In the genomic region with DNA sequence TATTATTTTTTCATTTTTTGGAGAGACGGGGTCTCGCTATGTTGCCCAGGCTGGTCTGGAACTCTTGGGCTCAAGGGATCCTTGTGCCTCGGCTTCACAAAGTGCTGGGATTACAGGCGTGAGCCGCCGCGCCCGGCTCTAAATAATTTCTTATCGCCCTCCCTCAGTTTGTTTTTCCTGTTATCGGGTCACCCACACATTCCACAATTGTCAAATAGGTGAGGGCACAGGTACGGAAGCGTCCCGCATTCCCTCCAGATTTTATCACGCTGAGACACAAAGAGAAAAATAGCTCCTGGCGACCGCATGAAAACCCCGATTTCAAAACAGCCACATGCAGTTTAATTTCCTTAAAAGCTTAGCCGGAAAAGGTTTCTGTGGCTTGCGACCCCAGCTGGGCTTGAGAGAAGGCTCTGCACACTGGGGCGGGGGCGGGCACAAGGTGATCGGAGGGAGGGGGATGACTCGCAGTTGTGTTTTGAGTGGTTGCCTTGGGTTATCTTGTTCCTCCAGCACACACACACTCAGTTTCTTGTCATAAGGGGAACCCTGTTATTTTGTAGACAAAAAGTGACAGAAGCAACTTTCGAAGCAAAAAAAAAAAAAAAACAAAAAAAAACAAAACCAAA, we compare ENCODE assay signal across 8 cellular contexts. TPM values are rescaled to one million over a fixed set of nuclear protein-coding genes. Genes with fewer than 3 reads are reported as not detected.
DNase-seq lines count a peak whose midpoint lies in the region; ATAC-seq, FAIRE-seq and TF ChIP-seq lines count a peak whose summit lies in the region.

No MANE protein-coding gene starts in this region.

- TF ChIP-seq CTCF in PC-9 (conservative IDR thresholded peaks at IDR 0.05) (no peak), gastrocnemius medialis (IDR thresholded peaks at IDR 0.05 in 4 of 5, conservative IDR thresholded peaks at IDR 0.05 in 1 of 5) (no peak)

- H3K36me3 ChIP-seq in PC-9 (ENCODE audit: low read depth) (no peaks in the 10 kb centered on the region), gastrocnemius medialis (no peaks in the 10 kb centered on the region)

- POLR2A ChIA-PET in PC-9 (lab: Charles Lee; ENCODE audit: unreplicated experiment): interaction anchor here (0.8 kb wide), 1 partner anchor 207 kb away, joined by 21 read pairs; no protein-coding TSS in a partner anchor

- intact Hi-C loops in PC-9 (cut with micrococcal nuclease; ENCODE audit: unreplicated experiment): loop anchor here (2.0 kb wide), 2 partner anchors 30 to 64 kb away; no protein-coding TSS in a partner anchor
- intact Hi-C loops in left cardiac atrium (cut with DNase I): no loop called here
- intact Hi-C loops in gastrocnemius medialis (cut with DNase I; ENCODE audit: low total_unique reads): loop anchor here (5.0 kb wide), 1 partner anchor 180 kb away; no protein-coding TSS in a partner anchor

- H3K4me2 ChIP-seq in PC-9: peak overlapping the region; percentile 93

- no peaks in the 10 kb centered on the region for H3K9me3 ChIP-seq in PC-9 (ENCODE audit: insufficient read depth, low read depth)
- H3K9me3 ChIP-seq in gastrocnemius medialis: no peaks in the 10 kb centered on the region

- in situ Hi-C loops in gastrocnemius medialis (cut with MboI; ENCODE audit: low sequenced_read_pairs in 4 of 4): no loop called here

- no peaks in the 10 kb centered on the region for H4K20me1 ChIP-seq in PC-9 (ENCODE audit: insufficient read depth)

- H2AFZ ChIP-seq in PC-9: peak overlapping the region; percentile 85

- no peaks in the 10 kb centered on the region for H3K79me2 ChIP-seq in PC-9 (ENCODE audit: low read depth)

- H3K27me3 ChIP-seq in PC-9 (ENCODE audit: insufficient read depth, low read depth) (no peaks in the 10 kb centered on the region), gastrocnemius medialis (peaks cover 20 to 25% (median 20%) of the 10 kb centered on the region in 3 donors)

- peak; percentile 66 to 94 for DNase-seq in PC-9
- peak; percentile 75 for DNase-seq in activated T-helper 9 cell treated with anti-CD3 and anti-CD28 coated beads, Interleukin-2, amount 50 U/mL, for 16 hours (ENCODE audit: low read depth)
- peak; percentile 49 for DNase-seq in left cardiac atrium
- DNase-seq in gastrocnemius medialis: peak; percentile 14 to 18
- DNase-seq in kidney glomerular epithelial cell (lab: John Stamatoyannopoulos, UW): no peak
- no peak for DNase-seq in H54 (ENCODE audit: insufficient read length, low spot score)

- H3K4me1 ChIP-seq in PC-9 (replicated peaks; ENCODE audit: insufficient read depth): peaks cover 11% of the 10 kb centered on the region; the same call in 1 of the 2 replicates
- H3K4me1 ChIP-seq in gastrocnemius medialis: peaks cover 0 to 8% of the 10 kb centered on the region in 2 donors

- FAIRE-seq in H54 (lab: Jason Lieb, UNC): no peak

- H3K9me2 ChIP-seq in PC-9 (ENCODE audit: insufficient read depth): no peaks in the 10 kb centered on the region

- peak; percentile 19 for ATAC-seq in GM18858 (IDR thresholded peaks at IDR 0.05; ENCODE audit: unreplicated experiment)
- ATAC-seq in HG02981 (IDR thresholded peaks at IDR 0.05; ENCODE audit: unreplicated experiment): peak; percentile 32
- peak; percentile 51 to 69 for ATAC-seq in left cardiac atrium
- no peak for ATAC-seq in gastrocnemius medialis

- CTCF ChIA-PET in PC-9 (lab: Charles Lee): interaction anchor here (0.7 to 0.8 kb wide), 2 partner anchors 12 to 625 kb away, joined by 3 to 10 read pairs; no protein-coding TSS in a partner anchor

- no peak overlapping the region for H3K27ac ChIP-seq in PC-9
- H3K27ac ChIP-seq in gastrocnemius medialis: peak overlapping the region in 1 of 4 donors; percentile 18

- 0 out of 2 replicates have a peak, but pooled peaks cover 4% of the 10 kb centered on the region for H3F3A ChIP-seq in PC-9 (ENCODE audit: insufficient read depth, low read depth)

- H3K4me3 ChIP-seq in PC-9 (peak overlapping the region; percentile 76), gastrocnemius medialis (peak overlapping the region; percentile 43 to 63 (median 56))

- no peak for TF ChIP-seq POLR2A in gastrocnemius medialis (IDR thresholded peaks at IDR 0.05)
- TF ChIP-seq POLR2A in H54 (IDR thresholded peaks at IDR 0.05; ENCODE audit: low read depth, low read length): no peak

- no TSS peak for BruUV-seq in PC-9 (replicated peaks; lab: Mats Ljungman, UMichigan)

RNA-seq across cellular contexts. Expression of a gene that starts 0.7 kb away (rescaled TPM):
- total RNA-seq in PC-9 (2021) (not detected in 2 replicates), left cardiac atrium (10 to 100 TPM in 1 of 2 donors, 1 to 10 TPM in 1; 6.9 to 11.6 TPM), gastrocnemius medialis (1 to 10 TPM; 1.5 to 6.8 (median 2.5) TPM)

Comparison
In these comparisons a context has a peak if more than half of its experiments do, and no peak if none do; other contexts are left out.
1. ATAC-seq: peak in GM18858 (single experiment), HG02981 (single experiment) and left cardiac atrium (2 of 2); none in gastrocnemius medialis (0 of 2).
2. DNase-seq: peak in PC-9 (2 of 2), activated T-helper 9 cell treated with anti-CD3 and anti-CD28 coated beads, Interleukin-2, amount 50 U/mL, for 16 hours (single experiment), left cardiac atrium (single experiment) and gastrocnemius medialis (2 of 2); none in kidney glomerular epithelial cell (single experiment) and H54 (single experiment).
3. intact Hi-C loops: an anchor here in PC-9 (2.0 kb wide) and gastrocnemius medialis (5.0 kb wide); none called in left cardiac atrium.